In genomic region chr3:61669676-61670299, GRCh38 we compare ENCODE assay signal across 10 cellular contexts.
DNase-seq lines count a peak whose midpoint lies in the region; ATAC-seq, FAIRE-seq and TF ChIP-seq lines count a peak whose summit lies in the region.
"Had no signal": no experiment of that assay in that cellular context is flagged by ENCODE, and none has a peak within 500 bp of the region (broad histone marks: within the 10 kb centered on the region; RNA-seq: fewer than 3 reads in every experiment).

No MANE protein-coding gene starts in this region.

- peaks cover 49% of the 10 kb centered on the region; the same call in 1 of the 2 replicates for H3K79me2 ChIP-seq in H9 (ENCODE audit: insufficient read depth, low read length)

- H3K9me3 Mint-ChIP-seq in H9: peaks cover 6 to 14% of the 10 kb centered on the region in 2 experiments; a peak in 4 of 5 replicates
- peaks cover 0 to 4% (median 0%) of the 10 kb centered on the region in 11 donors for H3K9me3 Mint-ChIP-seq in naive thymus-derived CD4-positive, alpha-beta T cell
- H3K9me3 Mint-ChIP-seq: activated B cell treated with CpG ODN at 0.5 μM for 24 hours had no signal

- H3K36me3 Mint-ChIP-seq in H9 (ENCODE audit: insufficient read depth in 1 of 3, low read depth in 3 of 3): peaks cover 10 to 22% (median 17%) of the 10 kb centered on the region in 3 experiments; a peak in 6 of 7 replicates
- H3K36me3 Mint-ChIP-seq in naive thymus-derived CD4-positive, alpha-beta T cell: no peaks in the 10 kb centered on the region

- peak overlapping the region; percentile 8 for H3K56ac ChIP-seq in H9 (ENCODE audit: insufficient read length, low read depth, low read length)

- H2BK5ac ChIP-seq in H9 (ENCODE audit: insufficient read length, low read length): no peak overlapping the region

- no peak overlapping the region; the same call in none of the 2 replicates for H3K4ac ChIP-seq in H9 (ENCODE audit: low read depth, low read length)

- H3K4me3 ChIP-seq in GM06990 (replicated peaks; ENCODE audit: low read depth, low read length) (no peak overlapping the region), lower lobe of right lung (no peak overlapping the region), body of pancreas (no peak overlapping the region), kidney (ENCODE audit: low read length in 2 of 2) (no peak overlapping the region)
- H3K4me3 ChIP-seq in naive thymus-derived CD4-positive, alpha-beta T cell (ENCODE audit: low read length): no peak overlapping the region

- intact Hi-C loops in lower lobe of right lung (cut with DNase I) (no loop called here), body of pancreas (cut with DNase I) (no loop called here), kidney (cut with DNase I) (no loop called here)
- intact Hi-C loops in naive thymus-derived CD4-positive, alpha-beta T cell (cut with micrococcal nuclease): no loop called here

- peak overlapping the region in 1 of 3 experiments; percentile 52; a peak in 2 of 7 replicates for H3K27ac Mint-ChIP-seq in H9
- no peak overlapping the region for H3K27ac Mint-ChIP-seq in naive thymus-derived CD4-positive, alpha-beta T cell
- H3K27ac Mint-ChIP-seq: activated B cell treated with CpG ODN at 0.5 μM for 24 hours, type B pancreatic cell had no signal

- peak; percentile 39 to 47 for ATAC-seq in lower lobe of right lung
- ATAC-seq in HG02884 (IDR thresholded peaks at IDR 0.05; ENCODE audit: unreplicated experiment): no peak
- ATAC-seq in naive thymus-derived CD4-positive, alpha-beta T cell: no peak
- no peak for ATAC-seq in body of pancreas

- TF ChIP-seq CTCF in GM06990 (IDR thresholded peaks at IDR 0.05; ENCODE audit: insufficient read depth, low read length, poor library complexity, severe bottlenecking): no peak
- no peak for TF ChIP-seq CTCF in H9 (conservative IDR thresholded peaks at IDR 0.05)
- TF ChIP-seq CTCF in RWPE1 (conservative IDR thresholded peaks at IDR 0.05; ENCODE audit: low read depth): no peak
- no peak for TF ChIP-seq CTCF in lower lobe of right lung (IDR thresholded peaks at IDR 0.05)
- no peak for TF ChIP-seq CTCF in body of pancreas (IDR thresholded peaks at IDR 0.05)
- no peak for TF ChIP-seq CTCF in kidney (IDR thresholded peaks at IDR 0.05; ENCODE audit: borderline replicate concordance, extremely low read depth, insufficient read depth)

- H3K27ac ChIP-seq in H9 (ENCODE audit: insufficient read length, low read depth, low read length): peak overlapping the region; percentile 28
- peak overlapping the region; percentile 68 for H3K27ac ChIP-seq in RWPE1
- no peak overlapping the region for H3K27ac ChIP-seq in lower lobe of right lung
- H3K27ac ChIP-seq in naive thymus-derived CD4-positive, alpha-beta T cell (ENCODE audit: low read depth, low read length): no peak overlapping the region
- H3K27ac ChIP-seq in body of pancreas: no peak overlapping the region
- H3K27ac ChIP-seq in kidney (ENCODE audit: low read depth in 2 of 2, low read length in 2 of 2): no peak overlapping the region

- peak overlapping the region; percentile 1; the same call in 1 of the 2 replicates for H3K14ac ChIP-seq in H9 (ENCODE audit: insufficient read depth, low read length)

- H2BK12ac ChIP-seq in H9 (ENCODE audit: insufficient read length, low read depth, low read length): peak overlapping the region; percentile 47

- H3K4me2 ChIP-seq in H9 (ENCODE audit: insufficient read depth, insufficient read length, low read length): no peak overlapping the region

- H3K27me3 Mint-ChIP-seq in H9 (ENCODE audit: low read depth): no peaks in the 10 kb centered on the region; the same call in 1 of the 2 replicates
- no peaks in the 10 kb centered on the region for H3K27me3 Mint-ChIP-seq in naive thymus-derived CD4-positive, alpha-beta T cell
- H3K27me3 Mint-ChIP-seq: activated B cell treated with CpG ODN at 0.5 μM for 24 hours, type B pancreatic cell had no signal

- peaks cover 14% of the 10 kb centered on the region for H3K79me1 ChIP-seq in H9 (ENCODE audit: insufficient read depth, low read depth, low read length, poor library complexity, severe bottlenecking)

- CTCF ChIA-PET in RWPE1 (lab: Yijun Ruan, JAX): no interaction called here
- CTCF ChIA-PET in naive thymus-derived CD4-positive, alpha-beta T cell (lab: Charles Lee): no interaction called here

- H3K36me3 ChIP-seq in GM06990 (ENCODE audit: control insufficient read depth, insufficient read depth, low read length) (no peaks in the 10 kb centered on the region), lower lobe of right lung (no peaks in the 10 kb centered on the region), body of pancreas (replicated peaks in 1 of 2; ENCODE audit: insufficient read depth in 1 of 2, low read depth in 2 of 2) (no peaks in the 10 kb centered on the region), kidney (ENCODE audit: control insufficient read depth in 1 of 2, insufficient read depth in 2 of 2, low read length in 2 of 2) (no peaks in the 10 kb centered on the region)
- no peaks in the 10 kb centered on the region for H3K36me3 ChIP-seq in naive thymus-derived CD4-positive, alpha-beta T cell (ENCODE audit: control insufficient read depth in 2 of 3, insufficient read depth in 3 of 3, low read length in 3 of 3)

- no peak overlapping the region for H3K23ac ChIP-seq in H9 (ENCODE audit: insufficient read length, low read depth, low read length)

- H3K4me3 Mint-ChIP-seq in H9: no peak overlapping the region
- no peak overlapping the region for H3K4me3 Mint-ChIP-seq in naive thymus-derived CD4-positive, alpha-beta T cell
- H3K4me3 Mint-ChIP-seq: activated B cell treated with CpG ODN at 0.5 μM for 24 hours, type B pancreatic cell had no signal

- peak overlapping the region; percentile 13 for H3K18ac ChIP-seq in H9 (ENCODE audit: insufficient read length, low read depth, low read length)

- no peaks in the 10 kb centered on the region; the same call in 1 of the 2 replicates for H3K27me3 ChIP-seq in GM06990 (replicated peaks; ENCODE audit: control insufficient read depth, insufficient read depth, low read length)
- no peaks in the 10 kb centered on the region for H3K27me3 ChIP-seq in H9 (ENCODE audit: insufficient read depth, low read length)
- no peaks in the 10 kb centered on the region for H3K27me3 ChIP-seq in lower lobe of right lung (ENCODE audit: low read depth)
- H3K27me3 ChIP-seq in naive thymus-derived CD4-positive, alpha-beta T cell (ENCODE audit: control insufficient read depth in 2 of 2, insufficient read depth in 2 of 2, low read length in 2 of 2): no peaks in the 10 kb centered on the region
- H3K27me3 ChIP-seq in body of pancreas: no peaks in the 10 kb centered on the region

- H4K20me1 ChIP-seq in H9 (ENCODE audit: control insufficient read depth, insufficient read depth, insufficient read length): no peaks in the 10 kb centered on the region

- no peak overlapping the region; the same call in 1 of the 2 replicates for H2BK15ac ChIP-seq in H9 (ENCODE audit: low read depth, low read length)

- H2BK20ac ChIP-seq in H9 (ENCODE audit: low read depth, low read length, poor library complexity, severe bottlenecking): no peak overlapping the region

- H3K4me1 ChIP-seq in H9 (ENCODE audit: insufficient read depth, low read length) (peaks cover 12% of the 10 kb centered on the region), lower lobe of right lung (peaks cover 8% of the 10 kb centered on the region), body of pancreas (no peaks in the 10 kb centered on the region), kidney (ENCODE audit: control insufficient read depth in 1 of 2, insufficient read depth in 1 of 2, low read depth in 1 of 2, low read length in 2 of 2) (peaks cover 0 to 3% of the 10 kb centered on the region in 2 donors)
- no peaks in the 10 kb centered on the region for H3K4me1 ChIP-seq in naive thymus-derived CD4-positive, alpha-beta T cell (ENCODE audit: control insufficient read depth in 2 of 2, insufficient read depth in 2 of 2, low read length in 2 of 2)

- FAIRE-seq in kidney (lab: Jason Lieb, UNC): no peak

- no peak overlapping the region for H4K5ac ChIP-seq in H9 (ENCODE audit: insufficient read length, low read depth, low read length)

- POLR2A ChIA-PET in RWPE1 (lab: Yijun Ruan, JAX; ENCODE audit: low non-redundant PET): no interaction called here
- POLR2A ChIA-PET in naive thymus-derived CD4-positive, alpha-beta T cell (lab: Charles Lee): no interaction called here

- no peak overlapping the region for H2BK120ac ChIP-seq in H9 (ENCODE audit: low read depth, low read length, poor library complexity, severe bottlenecking)

- H3K9ac ChIP-seq in H9 (ENCODE audit: extremely low read depth, insufficient read length, low read length): peak overlapping the region; percentile 3
- H3K9ac ChIP-seq in kidney (ENCODE audit: low read length in 2 of 2): no peak overlapping the region

- H3K9me3 ChIP-seq in H9 (ENCODE audit: control insufficient read depth, low read depth, low read length): no peaks in the 10 kb centered on the region
- no peaks in the 10 kb centered on the region for H3K9me3 ChIP-seq in lower lobe of right lung
- H3K9me3 ChIP-seq in naive thymus-derived CD4-positive, alpha-beta T cell (ENCODE audit: control insufficient read depth in 2 of 3, low read length in 3 of 3): no peaks in the 10 kb centered on the region
- no peaks in the 10 kb centered on the region for H3K9me3 ChIP-seq in body of pancreas
- no peaks in the 10 kb centered on the region for H3K9me3 ChIP-seq in kidney (ENCODE audit: control insufficient read depth in 1 of 2, low read length in 2 of 2)

- no CpG with 5 or more reads among the region's 6 CpGs for WGBS in H9 (ENCODE audit: extremely low coverage, insufficient read length, low lambda C conversion rate)
- 62 to 65% methylated on average over 6 of the region's 6 CpGs for WGBS in body of pancreas, 2 donors

- H2AK5ac ChIP-seq in H9 (ENCODE audit: insufficient read length, low read length): peak overlapping the region; percentile 6

- no peak overlapping the region for H4K8ac ChIP-seq in H9 (replicated peaks; ENCODE audit: insufficient read length, low read depth, low read length)

- H3K23me2 ChIP-seq in H9 (ENCODE audit: insufficient read length, low read depth, low read length, poor library complexity, severe bottlenecking): no peaks in the 10 kb centered on the region

- no peak overlapping the region for H2AFZ ChIP-seq in H9 (ENCODE audit: low read length)

- H3T11ph ChIP-seq in H9 (ENCODE audit: low read length): no peak overlapping the region

- no peak for TF ChIP-seq POLR2A in body of pancreas (IDR thresholded peaks at IDR 0.05)

- no peak overlapping the region for H4K91ac ChIP-seq in H9 (ENCODE audit: insufficient read length, low read depth, low read length)

- peak; percentile 33 for DNase-seq in GM06990 (ENCODE audit: extremely low read depth, insufficient read length)
- no peak for DNase-seq in H9
- no peak for DNase-seq in RWPE1 (ENCODE audit: low spot score)
- no peak for DNase-seq in lower lobe of right lung
- no peak for DNase-seq in naive thymus-derived CD4-positive, alpha-beta T cell
- DNase-seq in body of pancreas: no peak
- no peak for DNase-seq in kidney
- DNase-seq: activated B cell treated with CpG ODN at 0.5 μM for 24 hours had no signal

- H3K4me1 Mint-ChIP-seq in H9: peaks cover 55 to 56% of the 10 kb centered on the region in 2 experiments
- peaks cover 0 to 2% (median 0%) of the 10 kb centered on the region in 7 donors for H3K4me1 Mint-ChIP-seq in naive thymus-derived CD4-positive, alpha-beta T cell

Comparison
In these comparisons a context has a peak if more than half of its experiments do, and no peak if none do; other contexts are left out.
1. H3K27ac ChIP-seq: peak in H9 (single experiment) and RWPE1 (single experiment); none in lower lobe of right lung (single experiment), naive thymus-derived CD4-positive, alpha-beta T cell (single experiment), body of pancreas (0 of 4) and kidney (0 of 2).
2. ATAC-seq: peak in lower lobe of right lung (2 of 2); none in HG02884 (single experiment), naive thymus-derived CD4-positive, alpha-beta T cell (single experiment) and body of pancreas (single experiment).